ENCODE assay signal across 8 cellular contexts in the genomic region with DNA sequence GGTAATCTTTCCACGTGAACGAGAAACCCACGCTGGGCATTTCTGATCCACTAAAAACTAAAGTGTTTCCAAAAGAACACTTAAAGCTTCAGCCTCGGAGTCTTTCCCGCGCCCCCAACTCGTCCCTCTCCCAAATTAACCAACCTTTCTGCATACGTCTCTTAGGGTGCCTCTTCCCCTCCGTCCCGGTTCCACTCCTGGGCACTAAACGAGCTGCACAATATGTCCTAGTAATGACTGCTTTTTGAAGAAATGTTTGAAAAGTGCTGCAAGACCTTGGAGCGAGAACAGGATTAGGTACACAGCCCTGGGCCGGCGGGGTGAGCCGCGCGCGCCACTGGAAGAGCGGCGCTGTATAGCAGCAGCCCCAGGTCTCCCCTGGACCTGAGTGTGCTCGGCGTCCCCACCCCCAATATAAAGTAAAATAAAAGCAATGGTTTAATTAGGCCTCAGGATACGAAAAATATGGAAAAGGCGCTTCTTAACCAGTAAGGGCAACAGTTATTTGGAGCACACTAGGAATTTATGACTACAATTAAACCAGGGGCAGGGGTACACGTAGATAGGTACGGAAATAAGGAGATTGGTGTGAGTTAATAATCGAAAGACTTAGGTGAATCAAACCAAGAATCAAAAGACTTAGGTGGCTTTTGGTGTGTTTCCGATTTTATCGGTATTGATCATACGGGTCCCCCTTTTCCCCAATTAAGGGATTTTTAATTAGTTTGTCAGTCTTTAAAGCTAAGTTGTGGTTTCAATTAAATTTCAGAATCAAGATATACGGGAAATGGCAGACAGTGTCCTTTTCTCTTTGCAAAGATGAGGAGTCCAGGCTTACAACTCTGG. TPM values are rescaled to one million over a fixed set of nuclear protein-coding genes. Genes with fewer than 3 reads are reported as not detected.
DNase-seq lines count a peak whose midpoint lies in the region; ATAC-seq and TF ChIP-seq lines count a peak whose summit lies in the region.

No MANE protein-coding gene starts in this region.

- CTCF ChIA-PET in WTC11 (lab: Charles Lee): interaction anchor here (2.4 kb wide), 1 partner anchor 11 kb away, joined by 16 read pairs; no protein-coding TSS in a partner anchor

- H3K36me3 ChIP-seq in spleen: no peaks in the 10 kb centered on the region

- peak overlapping the region; percentile 98 for H3K4me3 Mint-ChIP-seq in WTC11

- peak overlapping the region; percentile 97 for H3K27ac Mint-ChIP-seq in WTC11

- ATAC-seq in WTC11 (peak; percentile 31), right cardiac atrium (peak; percentile 60 to 66), HG02884 (IDR thresholded peaks at IDR 0.05; ENCODE audit: unreplicated experiment) (no peak), GM18868 (IDR thresholded peaks at IDR 0.05; ENCODE audit: unreplicated experiment) (no peak)

- H3K27me3 Mint-ChIP-seq in WTC11 (ENCODE audit: low read depth): no peaks in the 10 kb centered on the region; the same call in 1 of the 2 replicates

- intact Hi-C loops in right cardiac atrium (cut with DNase I) (no loop called here), spleen (cut with DNase I; ENCODE audit: low total_unique reads) (no loop called here)

- peak overlapping the region; percentile 83 for H3K4me3 ChIP-seq in right cardiac atrium (ENCODE audit: low read length)
- H3K4me3 ChIP-seq in spleen: peak overlapping the region in 6 of 8 donors; percentile 14 to 76 (median 53)

- TF ChIP-seq CTCF in WTC11 (IDR thresholded peaks at IDR 0.05) (no peak), spleen (IDR thresholded peaks at IDR 0.05 in 8 of 11, conservative IDR thresholded peaks at IDR 0.05 in 3 of 11) (no peak)

- H3K4me1 ChIP-seq in right cardiac atrium (ENCODE audit: control insufficient read depth, insufficient read depth, low read length) (no peaks in the 10 kb centered on the region), spleen (peaks cover 4 to 43% (median 29%) of the 10 kb centered on the region in 6 donors)

- 26% methylated on average over 31 of the region's 31 CpGs for WGBS in right cardiac atrium
- WGBS in spleen, 5 donors: 31 to 37% (median 33%) methylated on average over 31 of the region's 31 CpGs

- POLR2A ChIA-PET in WTC11 (lab: Charles Lee): interaction anchor here (4.9 kb wide), 1 partner anchor 38 kb away, joined by 61 read pairs; no protein-coding TSS in a partner anchor

- no peak overlapping the region for H3K27ac ChIP-seq in right cardiac atrium (ENCODE audit: low read length)
- H3K27ac ChIP-seq in spleen: peak overlapping the region in 1 of 8 donors; percentile 2

- H3K4me1 Mint-ChIP-seq in WTC11: peaks cover 51% of the 10 kb centered on the region

- H3K9me3 ChIP-seq in right cardiac atrium (ENCODE audit: control insufficient read depth, low read length) (no peaks in the 10 kb centered on the region), spleen (no peaks in the 10 kb centered on the region)

- TF ChIP-seq POLR2A in spleen (IDR thresholded peaks at IDR 0.05): no peak

- H3K36me3 Mint-ChIP-seq in WTC11: peaks cover 11% of the 10 kb centered on the region

- no peaks in the 10 kb centered on the region for H3K27me3 ChIP-seq in right cardiac atrium (ENCODE audit: control insufficient read depth, insufficient read depth)
- H3K27me3 ChIP-seq in spleen (replicated peaks in 1 of 7): peaks cover 4 to 84% (median 26%) of the 10 kb centered on the region in 7 donors

- DNase-seq in NCI-H1105 treated with DMSO at 0.1 percent for 48 hours (lab: John Stamatoyannopoulos, UW) (peak; percentile 56), NCI-H1105 (lab: John Stamatoyannopoulos, UW) (no peak), WTC11 (ENCODE audit: low spot score) (peak; percentile 41), right cardiac atrium (peak in 1 of 3 donors; percentile 47), spleen (no peak), D341Med (ENCODE audit: low spot score) (no peak)

- H3K9me3 Mint-ChIP-seq in WTC11: no peaks in the 10 kb centered on the region

TF ChIP-seq in WTC11, 78 proteins besides CTCF, POLR2A, EP300 and RAD21:
- no peak for TF ChIP-seq ZNF232 (CRISPR knock-in tag; IDR thresholded peaks at IDR 0.05)
- TF ChIP-seq, protein P1, sequence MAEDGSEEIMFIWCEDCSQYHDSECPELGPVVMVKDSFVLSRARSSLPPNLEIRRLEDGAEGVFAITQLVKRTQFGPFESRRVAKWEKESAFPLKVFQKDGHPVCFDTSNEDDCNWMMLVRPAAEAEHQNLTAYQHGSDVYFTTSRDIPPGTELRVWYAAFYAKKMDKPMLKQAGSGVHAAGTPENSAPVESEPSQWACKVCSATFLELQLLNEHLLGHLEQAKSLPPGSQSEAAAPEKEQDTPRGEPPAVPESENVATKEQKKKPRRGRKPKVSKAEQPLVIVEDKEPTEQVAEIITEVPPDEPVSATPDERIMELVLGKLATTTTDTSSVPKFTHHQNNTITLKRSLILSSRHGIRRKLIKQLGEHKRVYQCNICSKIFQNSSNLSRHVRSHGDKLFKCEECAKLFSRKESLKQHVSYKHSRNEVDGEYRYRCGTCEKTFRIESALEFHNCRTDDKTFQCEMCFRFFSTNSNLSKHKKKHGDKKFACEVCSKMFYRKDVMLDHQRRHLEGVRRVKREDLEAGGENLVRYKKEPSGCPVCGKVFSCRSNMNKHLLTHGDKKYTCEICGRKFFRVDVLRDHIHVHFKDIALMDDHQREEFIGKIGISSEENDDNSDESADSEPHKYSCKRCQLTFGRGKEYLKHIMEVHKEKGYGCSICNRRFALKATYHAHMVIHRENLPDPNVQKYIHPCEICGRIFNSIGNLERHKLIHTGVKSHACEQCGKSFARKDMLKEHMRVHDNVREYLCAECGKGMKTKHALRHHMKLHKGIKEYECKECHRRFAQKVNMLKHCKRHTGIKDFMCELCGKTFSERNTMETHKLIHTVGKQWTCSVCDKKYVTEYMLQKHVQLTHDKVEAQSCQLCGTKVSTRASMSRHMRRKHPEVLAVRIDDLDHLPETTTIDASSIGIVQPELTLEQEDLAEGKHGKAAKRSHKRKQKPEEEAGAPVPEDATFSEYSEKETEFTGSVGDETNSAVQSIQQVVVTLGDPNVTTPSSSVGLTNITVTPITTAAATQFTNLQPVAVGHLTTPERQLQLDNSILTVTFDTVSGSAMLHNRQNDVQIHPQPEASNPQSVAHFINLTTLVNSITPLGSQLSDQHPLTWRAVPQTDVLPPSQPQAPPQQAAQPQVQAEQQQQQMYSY (CRISPR knock-in tag; IDR thresholded peaks at IDR 0.05): peak; percentile 24; the same call in 1 of the 2 replicates

RNA-seq across cellular contexts. Expression of a gene that starts 1.9 kb away (rescaled TPM):
- total RNA-seq in WTC11 (2021) (59.2 to 71.4 TPM (median 62.0 TPM) in 3 replicates), right cardiac atrium (1 to 10 TPM; 2.8 to 5.2 (median 4.5) TPM), spleen (1 to 10 TPM; 1.6 to 3.1 (median 2.5) TPM)
- polyA plus RNA-seq in right cardiac atrium (0.32 TPM), spleen (under 1 TPM; 0.04 to 0.16 (median 0.15) TPM)

RNA-seq across cellular contexts. Expression of a gene that starts 34.7 kb away (rescaled TPM):
- total RNA-seq in WTC11 (2021) (11.1 to 16.8 TPM (median 13.1 TPM) in 3 replicates), right cardiac atrium (10 to 100 TPM; 16.3 to 21.8 (median 18.9) TPM), spleen (10 to 100 TPM; 13.1 to 24.0 (median 18.2) TPM)
- polyA plus RNA-seq in right cardiac atrium (11.1 TPM), spleen (1 to 10 TPM; 6.0 to 9.9 (median 6.3) TPM)

Comparison
In these comparisons a context has a peak if more than half of its experiments do, and no peak if none do; other contexts are left out.
1. DNase-seq: peak in NCI-H1105 treated with DMSO at 0.1 percent for 48 hours (single experiment) and WTC11 (single experiment); none in NCI-H1105 (single experiment), spleen (single experiment) and D341Med (single experiment).
2. ATAC-seq: peak in WTC11 (single experiment) and right cardiac atrium (2 of 2); none in HG02884 (single experiment) and GM18868 (single experiment).